1 cellular context compared by ENCODE assay signal in the genomic region with DNA sequence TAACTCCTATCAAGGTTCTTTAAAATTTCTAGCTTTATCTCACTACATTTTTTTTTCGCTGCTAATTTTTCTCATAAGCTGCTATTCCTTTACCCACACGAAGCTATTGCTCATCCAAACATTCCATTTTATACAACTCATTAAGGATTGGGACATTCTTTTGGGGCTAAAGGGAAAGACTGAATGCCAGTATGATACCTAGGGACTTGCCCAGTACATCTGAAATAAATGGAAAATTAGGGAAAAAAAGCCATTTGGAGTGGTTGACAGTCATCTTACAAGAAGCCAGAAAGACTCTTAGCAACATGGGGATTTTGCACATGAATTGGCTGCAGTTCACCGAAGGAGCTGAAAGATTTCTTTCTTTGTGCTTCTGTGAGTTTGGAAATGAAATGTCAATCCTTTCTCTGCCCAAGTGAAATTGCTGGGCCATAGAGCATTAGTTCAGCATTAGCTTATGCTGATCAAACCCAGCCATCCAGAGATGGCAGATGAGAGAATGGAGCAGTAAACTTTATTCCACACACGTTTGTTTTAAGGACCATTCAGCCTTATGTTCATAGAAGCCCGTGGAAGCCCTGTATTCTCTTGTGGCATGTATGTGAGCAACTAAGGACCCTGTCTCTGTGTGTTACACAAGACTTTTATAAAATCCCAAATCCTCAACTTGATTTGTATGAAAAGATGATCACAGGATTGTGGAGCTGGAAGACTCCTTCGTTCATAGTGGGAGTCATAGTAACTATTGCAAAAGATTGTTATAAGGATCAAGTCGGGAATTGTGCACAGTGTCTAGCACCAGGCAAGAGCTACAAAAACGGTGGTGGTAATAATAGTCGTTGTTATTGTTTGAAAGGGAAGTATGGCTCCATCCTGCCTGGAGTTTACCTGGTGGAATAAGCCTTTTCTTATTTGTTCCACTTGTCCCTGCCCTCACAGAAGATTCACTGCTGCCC.
TF ChIP-seq lines count a peak whose summit lies in the region.

No MANE protein-coding gene starts in this region.

TF ChIP-seq in SK-N-SH, 30 proteins besides CTCF, POLR2A, EP300 and RAD21 (continued from another document):
- TF ChIP-seq, protein P1, sequence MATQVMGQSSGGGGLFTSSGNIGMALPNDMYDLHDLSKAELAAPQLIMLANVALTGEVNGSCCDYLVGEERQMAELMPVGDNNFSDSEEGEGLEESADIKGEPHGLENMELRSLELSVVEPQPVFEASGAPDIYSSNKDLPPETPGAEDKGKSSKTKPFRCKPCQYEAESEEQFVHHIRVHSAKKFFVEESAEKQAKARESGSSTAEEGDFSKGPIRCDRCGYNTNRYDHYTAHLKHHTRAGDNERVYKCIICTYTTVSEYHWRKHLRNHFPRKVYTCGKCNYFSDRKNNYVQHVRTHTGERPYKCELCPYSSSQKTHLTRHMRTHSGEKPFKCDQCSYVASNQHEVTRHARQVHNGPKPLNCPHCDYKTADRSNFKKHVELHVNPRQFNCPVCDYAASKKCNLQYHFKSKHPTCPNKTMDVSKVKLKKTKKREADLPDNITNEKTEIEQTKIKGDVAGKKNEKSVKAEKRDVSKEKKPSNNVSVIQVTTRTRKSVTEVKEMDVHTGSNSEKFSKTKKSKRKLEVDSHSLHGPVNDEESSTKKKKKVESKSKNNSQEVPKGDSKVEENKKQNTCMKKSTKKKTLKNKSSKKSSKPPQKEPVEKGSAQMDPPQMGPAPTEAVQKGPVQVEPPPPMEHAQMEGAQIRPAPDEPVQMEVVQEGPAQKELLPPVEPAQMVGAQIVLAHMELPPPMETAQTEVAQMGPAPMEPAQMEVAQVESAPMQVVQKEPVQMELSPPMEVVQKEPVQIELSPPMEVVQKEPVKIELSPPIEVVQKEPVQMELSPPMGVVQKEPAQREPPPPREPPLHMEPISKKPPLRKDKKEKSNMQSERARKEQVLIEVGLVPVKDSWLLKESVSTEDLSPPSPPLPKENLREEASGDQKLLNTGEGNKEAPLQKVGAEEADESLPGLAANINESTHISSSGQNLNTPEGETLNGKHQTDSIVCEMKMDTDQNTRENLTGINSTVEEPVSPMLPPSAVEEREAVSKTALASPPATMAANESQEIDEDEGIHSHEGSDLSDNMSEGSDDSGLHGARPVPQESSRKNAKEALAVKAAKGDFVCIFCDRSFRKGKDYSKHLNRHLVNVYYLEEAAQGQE (IDR thresholded peaks at IDR 0.05; ENCODE audit: low read depth, low read length): no peak
- TF ChIP-seq RCOR1 (IDR thresholded peaks at IDR 0.05; ENCODE audit: low read length): no peak
- TF ChIP-seq, protein P2, sequence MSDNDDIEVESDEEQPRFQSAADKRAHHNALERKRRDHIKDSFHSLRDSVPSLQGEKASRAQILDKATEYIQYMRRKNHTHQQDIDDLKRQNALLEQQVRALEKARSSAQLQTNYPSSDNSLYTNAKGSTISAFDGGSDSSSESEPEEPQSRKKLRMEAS (IDR thresholded peaks at IDR 0.05; ENCODE audit: low read depth): peak; percentile 31; the same call in 1 of the 2 replicates
- TF ChIP-seq RFX5 (IDR thresholded peaks at IDR 0.05; ENCODE audit: low read length): no peak
- TF ChIP-seq NFIC (IDR thresholded peaks at IDR 0.05; ENCODE audit: borderline replicate concordance): peak; percentile 57; the same call in 1 of the 2 replicates
- TF ChIP-seq GABPA (IDR thresholded peaks at IDR 0.05; ENCODE audit: low read depth): no peak
- TF ChIP-seq, protein P3, sequence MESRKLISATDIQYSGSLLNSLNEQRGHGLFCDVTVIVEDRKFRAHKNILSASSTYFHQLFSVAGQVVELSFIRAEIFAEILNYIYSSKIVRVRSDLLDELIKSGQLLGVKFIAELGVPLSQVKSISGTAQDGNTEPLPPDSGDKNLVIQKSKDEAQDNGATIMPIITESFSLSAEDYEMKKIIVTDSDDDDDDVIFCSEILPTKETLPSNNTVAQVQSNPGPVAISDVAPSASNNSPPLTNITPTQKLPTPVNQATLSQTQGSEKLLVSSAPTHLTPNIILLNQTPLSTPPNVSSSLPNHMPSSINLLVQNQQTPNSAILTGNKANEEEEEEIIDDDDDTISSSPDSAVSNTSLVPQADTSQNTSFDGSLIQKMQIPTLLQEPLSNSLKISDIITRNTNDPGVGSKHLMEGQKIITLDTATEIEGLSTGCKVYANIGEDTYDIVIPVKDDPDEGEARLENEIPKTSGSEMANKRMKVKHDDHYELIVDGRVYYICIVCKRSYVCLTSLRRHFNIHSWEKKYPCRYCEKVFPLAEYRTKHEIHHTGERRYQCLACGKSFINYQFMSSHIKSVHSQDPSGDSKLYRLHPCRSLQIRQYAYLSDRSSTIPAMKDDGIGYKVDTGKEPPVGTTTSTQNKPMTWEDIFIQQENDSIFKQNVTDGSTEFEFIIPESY (IDR thresholded peaks at IDR 0.05; ENCODE audit: borderline replicate concordance, low read depth): no peak
- no peak for TF ChIP-seq TAF1 (IDR thresholded peaks at IDR 0.05; ENCODE audit: borderline replicate concordance, low read depth, low read length)
- TF ChIP-seq GATA2 (CRISPR knock-in tag; IDR thresholded peaks at IDR 0.05): no peak
- no peak for TF ChIP-seq FOXJ3 (CRISPR knock-in tag; IDR thresholded peaks at IDR 0.05)
- TF ChIP-seq TEAD4 (IDR thresholded peaks at IDR 0.05; ENCODE audit: borderline replicate concordance, insufficient read depth): peak; percentile 59; the same call in 1 of the 2 replicates
- TF ChIP-seq SMC3 (IDR thresholded peaks at IDR 0.05; ENCODE audit: low read depth, low read length): no peak
- TF ChIP-seq MEF2A (IDR thresholded peaks at IDR 0.05; ENCODE audit: borderline replicate concordance, low read depth): no peak
- TF ChIP-seq, protein P4, sequence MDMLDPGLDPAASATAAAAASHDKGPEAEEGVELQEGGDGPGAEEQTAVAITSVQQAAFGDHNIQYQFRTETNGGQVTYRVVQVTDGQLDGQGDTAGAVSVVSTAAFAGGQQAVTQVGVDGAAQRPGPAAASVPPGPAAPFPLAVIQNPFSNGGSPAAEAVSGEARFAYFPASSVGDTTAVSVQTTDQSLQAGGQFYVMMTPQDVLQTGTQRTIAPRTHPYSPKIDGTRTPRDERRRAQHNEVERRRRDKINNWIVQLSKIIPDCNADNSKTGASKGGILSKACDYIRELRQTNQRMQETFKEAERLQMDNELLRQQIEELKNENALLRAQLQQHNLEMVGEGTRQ (IDR thresholded peaks at IDR 0.05; ENCODE audit: borderline replicate concordance, low read depth, low read length): no peak
- no peak for TF ChIP-seq NRF1 (IDR thresholded peaks at IDR 0.05; ENCODE audit: low read depth, low read length)
- TF ChIP-seq MXI1 (IDR thresholded peaks at IDR 0.05; ENCODE audit: low read depth, low read length): no peak
- peak; percentile 69 for TF ChIP-seq JUND (IDR thresholded peaks at IDR 0.05)
- TF ChIP-seq EZH2phosphoT487 (IDR thresholded peaks at IDR 0.05; ENCODE audit: borderline replicate concordance, low read depth): no peak
- TF ChIP-seq FOXM1 (IDR thresholded peaks at IDR 0.05; ENCODE audit: low read depth): no peak
- TF ChIP-seq, protein P5, sequence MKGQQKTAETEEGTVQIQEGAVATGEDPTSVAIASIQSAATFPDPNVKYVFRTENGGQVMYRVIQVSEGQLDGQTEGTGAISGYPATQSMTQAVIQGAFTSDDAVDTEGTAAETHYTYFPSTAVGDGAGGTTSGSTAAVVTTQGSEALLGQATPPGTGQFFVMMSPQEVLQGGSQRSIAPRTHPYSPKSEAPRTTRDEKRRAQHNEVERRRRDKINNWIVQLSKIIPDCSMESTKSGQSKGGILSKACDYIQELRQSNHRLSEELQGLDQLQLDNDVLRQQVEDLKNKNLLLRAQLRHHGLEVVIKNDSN (IDR thresholded peaks at IDR 0.05; ENCODE audit: borderline replicate concordance, low read depth): no peak
- no peak for TF ChIP-seq CHD2 (IDR thresholded peaks at IDR 0.05; ENCODE audit: low read length, partially characterized antibody)
- no peak for TF ChIP-seq POLR2AphosphoS5 (IDR thresholded peaks at IDR 0.05; ENCODE audit: low read depth, low read length)
- TF ChIP-seq ELF1 (IDR thresholded peaks at IDR 0.05): no peak
- TF ChIP-seq YY1 (IDR thresholded peaks at IDR 0.05; ENCODE audit: low read depth): peak; percentile 27; the same call in 1 of the 2 replicates
- peak; percentile 87; the same call in 1 of the 2 replicates for TF ChIP-seq FOSL2 (IDR thresholded peaks at IDR 0.05; ENCODE audit: borderline replicate concordance, low read depth)
- TF ChIP-seq, protein P6, sequence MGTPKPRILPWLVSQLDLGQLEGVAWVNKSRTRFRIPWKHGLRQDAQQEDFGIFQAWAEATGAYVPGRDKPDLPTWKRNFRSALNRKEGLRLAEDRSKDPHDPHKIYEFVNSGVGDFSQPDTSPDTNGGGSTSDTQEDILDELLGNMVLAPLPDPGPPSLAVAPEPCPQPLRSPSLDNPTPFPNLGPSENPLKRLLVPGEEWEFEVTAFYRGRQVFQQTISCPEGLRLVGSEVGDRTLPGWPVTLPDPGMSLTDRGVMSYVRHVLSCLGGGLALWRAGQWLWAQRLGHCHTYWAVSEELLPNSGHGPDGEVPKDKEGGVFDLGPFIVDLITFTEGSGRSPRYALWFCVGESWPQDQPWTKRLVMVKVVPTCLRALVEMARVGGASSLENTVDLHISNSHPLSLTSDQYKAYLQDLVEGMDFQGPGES (IDR thresholded peaks at IDR 0.05; ENCODE audit: low read depth, low read length): no peak
